In the genomic region with DNA sequence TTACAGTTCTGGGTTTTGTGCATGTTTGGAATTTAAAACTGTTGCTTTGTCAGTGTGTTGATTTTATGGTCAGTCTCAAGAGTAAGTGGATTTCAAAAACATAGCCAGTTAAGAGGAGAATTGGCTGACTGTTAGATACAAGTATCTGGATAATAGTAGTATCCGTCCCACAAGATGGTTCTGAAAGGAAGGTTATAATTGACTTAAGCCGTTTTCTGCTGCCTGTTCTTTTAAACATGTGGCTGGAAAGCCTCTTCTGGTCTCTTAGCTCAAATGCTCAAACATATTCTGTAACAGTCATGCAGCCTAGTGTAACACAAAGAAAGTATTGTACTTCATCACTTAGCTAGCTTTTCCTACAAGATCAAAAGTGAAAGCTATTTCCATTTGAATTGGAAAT, we compare ENCODE assay signal across 12 cellular contexts.
DNase-seq lines count a peak whose midpoint lies in the region; ATAC-seq and TF ChIP-seq lines count a peak whose summit lies in the region.
"Had no signal": no experiment of that assay in that cellular context is flagged by ENCODE, and none has a peak within 500 bp of the region (broad histone marks: within the 10 kb centered on the region; RNA-seq: fewer than 3 reads in every experiment).

No MANE protein-coding gene starts in this region.

- H4K20me1 ChIP-seq in PC-9 (ENCODE audit: insufficient read depth): no peaks in the 10 kb centered on the region

- no peak overlapping the region for H3K4me3 ChIP-seq in PC-9
- H3K4me3 ChIP-seq in fibroblast of the aortic adventitia (ENCODE audit: low read depth, low read length): no peak overlapping the region
- H3K4me3 ChIP-seq in trophoblast cell (ENCODE audit: low read depth, low read length): no peak overlapping the region
- H3K4me3 ChIP-seq: colonic mucosa had no signal

- POLR2A ChIA-PET in PC-9 (lab: Charles Lee; ENCODE audit: unreplicated experiment): no interaction called here

- H3K4me1 ChIP-seq in PC-9 (replicated peaks; ENCODE audit: insufficient read depth) (no peaks in the 10 kb centered on the region), trophoblast cell (ENCODE audit: control insufficient read depth in 1 of 2, insufficient read depth in 2 of 2, low read length in 2 of 2) (no peaks in the 10 kb centered on the region)
- H3K4me1 ChIP-seq: colonic mucosa had no signal

- no peak overlapping the region for H3K14ac ChIP-seq in trophoblast cell (ENCODE audit: low read length)

- ATAC-seq in sciatic nerve (peak; percentile 81), HG02678 (IDR thresholded peaks at IDR 0.05; ENCODE audit: unreplicated experiment) (no peak), GM21360 (IDR thresholded peaks at IDR 0.05; ENCODE audit: unreplicated experiment) (no peak)
- ATAC-seq: T-cell had no signal

- no peak overlapping the region for H2BK5ac ChIP-seq in trophoblast cell (ENCODE audit: low read depth, low read length, poor library complexity)

- no peak overlapping the region for H4K12ac ChIP-seq in trophoblast cell (ENCODE audit: low read depth, low read length)

- WGBS in trophoblast cell (ENCODE audit: extremely low coverage, insufficient coverage, insufficient read length): no CpG with 5 or more reads among the region's 2 CpGs

- H3F3A ChIP-seq in PC-9 (ENCODE audit: insufficient read depth, low read depth): no peaks in the 10 kb centered on the region

- H3K27me3 ChIP-seq in PC-9 (ENCODE audit: insufficient read depth, low read depth): no peaks in the 10 kb centered on the region
- H3K27me3 ChIP-seq in trophoblast cell (ENCODE audit: insufficient read depth, low read length): no peaks in the 10 kb centered on the region
- H3K27me3 ChIP-seq: colonic mucosa had no signal

- no peak overlapping the region for H2BK120ac ChIP-seq in trophoblast cell (ENCODE audit: insufficient read depth, low read length, poor library complexity)

- H4K8ac ChIP-seq in trophoblast cell (ENCODE audit: low read depth, low read length): no peak overlapping the region

- H3K9ac ChIP-seq in trophoblast cell (ENCODE audit: low read length): no peak overlapping the region

- TF ChIP-seq CTCF in PC-9 (conservative IDR thresholded peaks at IDR 0.05) (no peak), fibroblast of the aortic adventitia (IDR thresholded peaks at IDR 0.05; ENCODE audit: insufficient read depth, low read length) (no peak)

- no peaks in the 10 kb centered on the region for H3K36me3 ChIP-seq in PC-9 (ENCODE audit: low read depth)
- H3K36me3 ChIP-seq in trophoblast cell (ENCODE audit: control insufficient read depth in 1 of 2, insufficient read depth in 2 of 2, low read length in 2 of 2): no peaks in the 10 kb centered on the region
- H3K36me3 ChIP-seq: colonic mucosa had no signal

- no peaks in the 10 kb centered on the region for H3K79me1 ChIP-seq in trophoblast cell (ENCODE audit: low read length)

- H3K9me3 ChIP-seq in PC-9 (ENCODE audit: insufficient read depth, low read depth) (no peaks in the 10 kb centered on the region), trophoblast cell (ENCODE audit: insufficient read depth, low read depth, low read length) (no peaks in the 10 kb centered on the region)
- H3K9me3 ChIP-seq: colonic mucosa had no signal

- no peak overlapping the region for H2AK5ac ChIP-seq in trophoblast cell (ENCODE audit: low read length)

- H3K79me2 ChIP-seq in PC-9 (ENCODE audit: low read depth): no peaks in the 10 kb centered on the region
- no peaks in the 10 kb centered on the region for H3K79me2 ChIP-seq in trophoblast cell (ENCODE audit: control insufficient read depth, insufficient read depth, low read length, poor library complexity)

- H3K4ac ChIP-seq in trophoblast cell (ENCODE audit: low read depth, low read length): no peak overlapping the region

- no TSS peak for BruUV-seq in PC-9 (replicated peaks; lab: Mats Ljungman, UMichigan)

- no peak overlapping the region for H3K18ac ChIP-seq in trophoblast cell (ENCODE audit: low read length)

- H3K23ac ChIP-seq in trophoblast cell (ENCODE audit: low read length): no peak overlapping the region

- H2BK12ac ChIP-seq in trophoblast cell (ENCODE audit: low read length): no peak overlapping the region

- CTCF ChIA-PET in PC-9 (lab: Charles Lee): no interaction called here

- DNase-seq in LHCN-M2 (ENCODE audit: low read depth): peak; percentile 71
- peak in 1 of 2 experiments; percentile 11 for DNase-seq in PC-9
- peak; percentile 40 for DNase-seq in fibroblast of the aortic adventitia (ENCODE audit: low read depth)
- DNase-seq in sciatic nerve (ENCODE audit: low spot score): no peak
- DNase-seq in trophoblast cell: no peak
- DNase-seq: activated gamma-delta T cell treated with Interleukin-2 at 50 U/mL for 16 hours, colonic mucosa, Karpas-422, NCI-H526 treated with DMSO at 0.1 percent for 48 hours, T-cell had no signal

- H3K27ac ChIP-seq in PC-9 (no peak overlapping the region), trophoblast cell (ENCODE audit: low read depth, low read length) (no peak overlapping the region)
- H3K27ac ChIP-seq: colonic mucosa had no signal

- peaks cover 4% of the 10 kb centered on the region; the same call in 1 of the 2 replicates for H3K9me2 ChIP-seq in PC-9 (ENCODE audit: insufficient read depth)

- H3K4me2 ChIP-seq in PC-9: peak overlapping the region; percentile 6; the same call in 1 of the 2 replicates
- H3K4me2 ChIP-seq in trophoblast cell (ENCODE audit: low read length): no peak overlapping the region

- intact Hi-C loops in PC-9 (cut with micrococcal nuclease; ENCODE audit: unreplicated experiment) (no loop called here), sciatic nerve (cut with DNase I) (no loop called here)

- H4K91ac ChIP-seq in trophoblast cell (ENCODE audit: low read depth, low read length): no peak overlapping the region

- H2AFZ ChIP-seq in PC-9: no peak overlapping the region
- no peak overlapping the region for H2AFZ ChIP-seq in trophoblast cell (ENCODE audit: insufficient read depth, low read length, poor library complexity)

Comparison
In these comparisons a context has a peak if more than half of its experiments do, and no peak if none do; other contexts are left out.
1. DNase-seq: peak in LHCN-M2 (single experiment) and fibroblast of the aortic adventitia (single experiment); none in sciatic nerve (single experiment) and trophoblast cell (0 of 2).